ENCODE assay signal across 14 cellular contexts in the genomic region with DNA sequence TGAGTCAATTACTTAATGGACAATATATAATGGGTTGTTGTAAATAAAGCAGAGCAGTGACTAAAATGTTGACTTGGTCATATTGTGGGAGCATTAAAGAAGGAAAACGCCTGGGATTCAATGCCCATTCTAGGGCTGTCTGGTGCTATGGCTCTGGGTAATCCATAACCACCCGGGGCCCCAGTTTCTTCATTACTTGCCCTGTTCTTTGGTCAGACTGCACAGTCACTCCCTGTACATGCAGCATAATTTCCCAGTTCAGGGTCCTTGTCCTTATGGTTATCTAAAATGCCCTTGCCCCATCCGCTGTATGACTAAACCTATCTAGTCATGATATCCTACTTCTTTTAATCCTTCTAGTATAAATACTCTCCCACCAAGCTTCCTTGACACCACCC. TPM values are rescaled to one million over a fixed set of nuclear protein-coding genes. Genes with fewer than 3 reads are reported as not detected.
DNase-seq lines count a peak whose midpoint lies in the region; ATAC-seq and TF ChIP-seq lines count a peak whose summit lies in the region.
"Had no signal": no experiment of that assay in that cellular context is flagged by ENCODE, and none has a peak within 500 bp of the region (broad histone marks: within the 10 kb centered on the region; RNA-seq: fewer than 3 reads in every experiment).

No MANE protein-coding gene starts in this region.

- H3K9me3 Mint-ChIP-seq in CD8-positive, alpha-beta T cell: no peaks in the 10 kb centered on the region
- H3K9me3 Mint-ChIP-seq in activated CD8-positive, alpha-beta T cell treated with anti-CD3 and anti-CD28 coated beads, Interleukin-2, amount 10 ng/mL, durations not matched to agents 7 days and 5 days (ENCODE audit: insufficient read depth): peaks cover 4% of the 10 kb centered on the region

- ATAC-seq in CD8-positive, alpha-beta T cell: no peak
- ATAC-seq in activated CD8-positive, alpha-beta T cell treated with anti-CD3 and anti-CD28 coated beads, Interleukin-2, amount 10 ng/mL, durations not matched to agents 7 days and 5 days: peak; percentile 10
- no peak for ATAC-seq in GM18502 (IDR thresholded peaks at IDR 0.05; ENCODE audit: poor library complexity, unreplicated experiment)
- ATAC-seq in GM19397 (IDR thresholded peaks at IDR 0.05; ENCODE audit: unreplicated experiment): no peak
- ATAC-seq: SK-N-SH treated with all-trans-retinoic acid at 6 μM for 48 hours had no signal

- H3K36me3 ChIP-seq in CD8-positive, alpha-beta T cell (ENCODE audit: insufficient read depth, low read length): no peaks in the 10 kb centered on the region
- H3K36me3 ChIP-seq in muscle layer of duodenum (ENCODE audit: control insufficient read depth in 1 of 2, insufficient read depth in 2 of 2, low read length in 2 of 2) (no peaks in the 10 kb centered on the region), mesendoderm (ENCODE audit: control insufficient read depth, insufficient read depth, low read length) (no peaks in the 10 kb centered on the region)

- H3K4ac ChIP-seq in mesendoderm (ENCODE audit: low read depth, low read length): no peak overlapping the region

- H3K27me3 Mint-ChIP-seq in CD8-positive, alpha-beta T cell (ENCODE audit: low read depth): no peaks in the 10 kb centered on the region
- H3K27me3 Mint-ChIP-seq in activated CD8-positive, alpha-beta T cell treated with anti-CD3 and anti-CD28 coated beads, Interleukin-2, amount 10 ng/mL, durations not matched to agents 7 days and 5 days (ENCODE audit: low read depth): no peaks in the 10 kb centered on the region

- peak overlapping the region; percentile 84 for H3K27ac ChIP-seq in CD8-positive, alpha-beta T cell (ENCODE audit: low read depth, low read length)
- H3K27ac ChIP-seq in muscle layer of duodenum (ENCODE audit: low read length): peak overlapping the region; percentile 29
- no peak overlapping the region for H3K27ac ChIP-seq in mesendoderm (ENCODE audit: low read depth, low read length)

- no peak overlapping the region for H3K56ac ChIP-seq in mesendoderm (ENCODE audit: low read length)

- POLR2A ChIA-PET in CD8-positive, alpha-beta T cell (lab: Charles Lee): interaction anchor here (1.2 to 3.6 kb wide), 4 partner anchors 10 to 39 kb away, joined by 4 to 32 read pairs (median 6); partner anchors contain the start of gene DENND4A
- POLR2A ChIA-PET in activated CD8-positive, alpha-beta T cell treated with anti-CD3 and anti-CD28 coated beads, Interleukin-2, amount 10 ng/mL, durations not matched to agents 7 days and 5 days (lab: Charles Lee): interaction anchor here (0.8 to 6.0 kb wide), 8 partner anchors 9 to 50 kb away, joined by 3 to 99 read pairs (median 6); partner anchors contain the start of genes DENND4A and RAB11A

- CTCF ChIA-PET in CD8-positive, alpha-beta T cell (lab: Charles Lee): interaction anchor here (0.6 to 1.2 kb wide), 4 partner anchors 10 to 40 kb away, joined by 3 to 7 read pairs (median 3); no protein-coding TSS in a partner anchor
- CTCF ChIA-PET in activated CD8-positive, alpha-beta T cell treated with anti-CD3 and anti-CD28 coated beads, Interleukin-2, amount 10 ng/mL, durations not matched to agents 7 days and 5 days (lab: Charles Lee): interaction anchor here (1.4 to 8.1 kb wide), 7 partner anchors 9 to 27 kb away, joined by 3 to 68 read pairs (median 6); partner anchors contain the start of gene DENND4A

- H4K8ac ChIP-seq in mesendoderm (ENCODE audit: low read depth, low read length): no peak overlapping the region

- H3K4me1 Mint-ChIP-seq in CD8-positive, alpha-beta T cell (ENCODE audit: low read depth): peaks cover 53% of the 10 kb centered on the region
- H3K4me1 Mint-ChIP-seq in activated CD8-positive, alpha-beta T cell treated with anti-CD3 and anti-CD28 coated beads, Interleukin-2, amount 10 ng/mL, durations not matched to agents 7 days and 5 days (ENCODE audit: low read depth): peaks cover 62% of the 10 kb centered on the region

- H3K79me2 ChIP-seq in mesendoderm (ENCODE audit: control insufficient read depth, insufficient read depth, low read length): no peaks in the 10 kb centered on the region

- H3K4me1 ChIP-seq in CD8-positive, alpha-beta T cell (ENCODE audit: insufficient read depth, low read length): peaks cover 39% of the 10 kb centered on the region
- H3K4me1 ChIP-seq in muscle layer of duodenum (ENCODE audit: control insufficient read depth in 1 of 2, insufficient read depth in 2 of 2, low read length in 2 of 2) (peaks cover 0 to 5% of the 10 kb centered on the region in 2 donors), mesendoderm (ENCODE audit: control insufficient read depth, low read depth, low read length) (no peaks in the 10 kb centered on the region)

- no peak for TF ChIP-seq CTCF in CD8-positive, alpha-beta T cell (IDR thresholded peaks at IDR 0.05)

- peak in 1 of 7 experiments; percentile 13 for DNase-seq in CD8-positive, alpha-beta T cell
- peak in 60 of 76 experiments; percentile 7 to 79 (median 42) for DNase-seq in HUDEP-2 (lab: John Stamatoyannopoulos, UW; ENCODE audit: unreplicated experiment in 76 of 76)
- peak; percentile 25 for DNase-seq in activated CD8-positive, alpha-beta T cell treated with anti-CD3 and anti-CD28 coated beads, Interleukin-2, amount 10 ng/mL, durations not matched to agents 7 days and 5 days
- DNase-seq in DMS79 (lab: John Stamatoyannopoulos, UW): no peak
- DNase-seq in mesendoderm: no peak
- DNase-seq: DMS 273 treated with DMSO at 0.1 percent for 48 hours, glutamatergic neuron, midbrain, NCI-H510A treated with DMSO at 0.1 percent for 48 hours had no signal

- no peak overlapping the region for H2AK5ac ChIP-seq in mesendoderm (ENCODE audit: low read length)

- peak overlapping the region; percentile 92 for H3K27ac Mint-ChIP-seq in CD8-positive, alpha-beta T cell
- peak overlapping the region; percentile 93 for H3K27ac Mint-ChIP-seq in activated CD8-positive, alpha-beta T cell treated with anti-CD3 and anti-CD28 coated beads, Interleukin-2, amount 10 ng/mL, durations not matched to agents 7 days and 5 days

- peak overlapping the region; percentile 2 for H3K4me3 ChIP-seq in CD8-positive, alpha-beta T cell (ENCODE audit: low read depth, low read length)
- no peak overlapping the region for H3K4me3 ChIP-seq in muscle layer of duodenum (ENCODE audit: low read depth in 1 of 2, low read length in 2 of 2)
- H3K4me3 ChIP-seq in mesendoderm (ENCODE audit: low read length): no peak overlapping the region
- H3K4me3 ChIP-seq: coronary artery had no signal

- H3K79me1 ChIP-seq in mesendoderm (ENCODE audit: low read length): no peaks in the 10 kb centered on the region

- WGBS in mesendoderm (ENCODE audit: extremely low coverage, insufficient coverage, low lambda C conversion rate): no CpG with 5 or more reads among the region's 3 CpGs

- no peak overlapping the region for H2BK15ac ChIP-seq in mesendoderm (replicated peaks; ENCODE audit: low read depth)

- H3K18ac ChIP-seq in mesendoderm (ENCODE audit: low read length): no peak overlapping the region

- no peak overlapping the region for H3K4me2 ChIP-seq in mesendoderm (ENCODE audit: low read length)

- H3K9ac ChIP-seq in mesendoderm (ENCODE audit: low read length): no peak overlapping the region

- peak overlapping the region; percentile 27 for H3K4me3 Mint-ChIP-seq in CD8-positive, alpha-beta T cell
- peak overlapping the region; percentile 50 for H3K4me3 Mint-ChIP-seq in activated CD8-positive, alpha-beta T cell treated with anti-CD3 and anti-CD28 coated beads, Interleukin-2, amount 10 ng/mL, durations not matched to agents 7 days and 5 days

- H2BK5ac ChIP-seq in mesendoderm (ENCODE audit: low read length): no peak overlapping the region

- no peak overlapping the region for H4K5ac ChIP-seq in mesendoderm (ENCODE audit: low read length)

- H2BK120ac ChIP-seq in mesendoderm (ENCODE audit: low read depth, low read length): no peak overlapping the region

- intact Hi-C loops in CD8-positive, alpha-beta T cell (cut with DNase I, micrococcal nuclease): loop anchor here (1.0 to 2.0 kb wide), 5 partner anchors 9 to 50 kb away; partner anchors contain the start of genes DENND4A (in 2 of the 2) and RAB11A (in 1 of the 2)

- no peaks in the 10 kb centered on the region for H3K27me3 ChIP-seq in CD8-positive, alpha-beta T cell (ENCODE audit: insufficient read depth, low read length)
- H3K27me3 ChIP-seq in muscle layer of duodenum (ENCODE audit: low read depth, low read length) (no peaks in the 10 kb centered on the region), mesendoderm (ENCODE audit: insufficient read depth, low read length, poor library complexity) (no peaks in the 10 kb centered on the region)

- no peak overlapping the region for H3K23ac ChIP-seq in mesendoderm (ENCODE audit: low read length)

- no peaks in the 10 kb centered on the region for H3K9me3 ChIP-seq in CD8-positive, alpha-beta T cell (ENCODE audit: low read length)
- H3K9me3 ChIP-seq in muscle layer of duodenum (ENCODE audit: control insufficient read depth in 1 of 2, low read length in 2 of 2): no peaks in the 10 kb centered on the region

- no peaks in the 10 kb centered on the region for H3K36me3 Mint-ChIP-seq in CD8-positive, alpha-beta T cell
- H3K36me3 Mint-ChIP-seq in activated CD8-positive, alpha-beta T cell treated with anti-CD3 and anti-CD28 coated beads, Interleukin-2, amount 10 ng/mL, durations not matched to agents 7 days and 5 days (ENCODE audit: low read depth): no peaks in the 10 kb centered on the region

RNA-seq across cellular contexts. Expression of gene DENND4A, which starts 27.5 kb away (rescaled TPM):
- total RNA-seq in CD8-positive, alpha-beta T cell: 100 to 1,000 TPM; 105 TPM
- total RNA-seq in activated CD8-positive, alpha-beta T cell treated with anti-CD3 and anti-CD28 coated beads, Interleukin-2, amount 10 ng/mL, durations not matched to agents 7 days and 5 days: 10 to 100 TPM; 40.1 to 45.0 TPM
- 1.9 TPM for polyA plus RNA-seq in mesendoderm (2013, experiment 1 of 2)
- 1.9 TPM for polyA plus RNA-seq in mesendoderm (2013, experiment 2 of 2)

RNA-seq across cellular contexts. Expression of gene RAB11A, which starts 49.7 kb away (rescaled TPM):
- total RNA-seq in CD8-positive, alpha-beta T cell: 10 to 100 TPM; 85.9 to 88.3 TPM
- 100 to 1,000 TPM; 163 to 168 TPM for total RNA-seq in activated CD8-positive, alpha-beta T cell treated with anti-CD3 and anti-CD28 coated beads, Interleukin-2, amount 10 ng/mL, durations not matched to agents 7 days and 5 days
- 280 TPM for polyA plus RNA-seq in mesendoderm (2013, experiment 1 of 2)
- polyA plus RNA-seq in mesendoderm (2013, experiment 2 of 2): 273 TPM

Comparison
In these comparisons a context has a peak if more than half of its experiments do, and no peak if none do; other contexts are left out.
1. DNase-seq: peak in HUDEP-2 (60 of 76) and activated CD8-positive, alpha-beta T cell treated with anti-CD3 and anti-CD28 coated beads, Interleukin-2, amount 10 ng/mL, durations not matched to agents 7 days and 5 days (single experiment); none in DMS79 (single experiment) and mesendoderm (single experiment).